Comparison of ENCODE assay signal across 8 cellular contexts in the genomic region with DNA sequence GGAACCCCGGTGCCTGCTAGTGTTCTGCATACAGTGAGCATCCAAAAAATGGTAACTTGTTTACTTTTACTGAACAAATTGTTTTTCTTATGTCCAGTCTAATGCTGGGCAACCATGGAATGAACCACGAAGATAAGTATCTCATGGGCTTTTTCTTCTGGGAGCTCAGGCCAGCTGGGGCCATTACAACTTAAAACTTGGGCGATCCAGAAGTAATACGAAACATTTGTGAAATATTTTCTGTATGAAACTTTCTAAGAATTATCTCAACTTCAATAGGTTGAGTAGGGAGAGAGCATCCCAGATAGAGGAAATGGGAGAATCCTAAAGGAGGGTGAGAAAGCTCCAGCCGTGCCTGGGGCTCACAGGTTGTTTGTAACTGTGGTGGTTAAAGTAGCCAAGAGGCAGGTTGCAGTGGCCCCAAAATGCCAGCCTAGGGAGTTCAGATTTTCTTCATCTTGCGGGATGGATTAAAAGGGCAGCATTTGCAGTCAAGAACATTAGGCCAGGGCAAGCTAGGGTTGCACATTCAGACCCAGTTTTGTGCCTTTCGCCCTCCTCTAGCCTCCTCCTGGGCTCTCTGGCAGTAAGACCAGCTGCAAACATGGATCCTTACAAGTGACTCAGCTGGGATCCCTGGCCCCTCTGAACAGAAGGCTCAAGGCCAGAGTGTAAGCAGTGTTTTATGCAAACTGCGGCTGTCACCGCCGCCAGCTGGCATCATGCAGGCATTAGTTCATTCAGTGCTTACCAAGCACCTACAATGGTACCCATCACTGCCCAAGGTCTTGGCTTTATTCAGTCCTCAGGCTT. TPM values are rescaled to one million over a fixed set of nuclear protein-coding genes. Genes with fewer than 3 reads are reported as not detected.
DNase-seq lines count a peak whose midpoint lies in the region; ATAC-seq and TF ChIP-seq lines count a peak whose summit lies in the region.

No MANE protein-coding gene starts in this region.

- ATAC-seq in WTC11: no peak
- no peak for ATAC-seq in GM18909 (IDR thresholded peaks at IDR 0.05; ENCODE audit: poor library complexity, unreplicated experiment)

- peak overlapping the region; percentile 92 for H3K27ac Mint-ChIP-seq in WTC11

- peaks cover 0 to 40% (median 33%) of the 10 kb centered on the region in 4 donors for H3K4me1 ChIP-seq in sigmoid colon

- H3K4me3 Mint-ChIP-seq in WTC11: peak overlapping the region; percentile 91

- in situ Hi-C loops in GM13977 (cut with MboI; ENCODE audit: low pct_unique_long_range_greater_than_20kb, low sequenced_read_pairs, unreplicated experiment): no loop called here
- in situ Hi-C loops in GM13976 (cut with MboI; ENCODE audit: low sequenced_read_pairs, unreplicated experiment): no loop called here

- no peak for TF ChIP-seq CTCF in GM13977 (IDR thresholded peaks at IDR 0.05; ENCODE audit: extremely low read depth, insufficient read depth, missing control alignments)
- TF ChIP-seq CTCF in WTC11 (IDR thresholded peaks at IDR 0.05): no peak
- no peak for TF ChIP-seq CTCF in sigmoid colon (IDR thresholded peaks at IDR 0.05)
- TF ChIP-seq CTCF in GM13976 (IDR thresholded peaks at IDR 0.05; ENCODE audit: borderline replicate concordance, control extremely low read depth, extremely low read depth, insufficient read depth, missing control alignments): no peak

- intact Hi-C loops in head of caudate nucleus (cut with DNase I) (no loop called here), sigmoid colon (cut with DNase I) (loop anchor here (1.0 to 10.0 kb wide), 3 partner anchors 41 to 273 kb away; a partner anchor contains a TSS)

- WGBS in sigmoid colon, 2 donors: 69% methylated on average over 10 of the region's 10 CpGs

- TF ChIP-seq POLR2A in sigmoid colon (IDR thresholded peaks at IDR 0.05): no peak

- POLR2A ChIA-PET in WTC11 (lab: Charles Lee): interaction anchor here (0.7 to 2.0 kb wide), 4 partner anchors 16 to 333 kb away, joined by 3 to 8 read pairs (median 6); a partner anchor contains a TSS

- no peaks in the 10 kb centered on the region for H3K9me3 ChIP-seq in sigmoid colon

- H3K36me3 Mint-ChIP-seq in WTC11: peaks cover 29% of the 10 kb centered on the region

- DNase-seq in GM13977 (ENCODE audit: low spot score) (peak; percentile 5), WTC11 (ENCODE audit: low spot score) (no peak), head of caudate nucleus (peak in 39 of 42 donors; percentile 26 to 90 (median 62)), sigmoid colon (peak; percentile 64), NCI-H128 (lab: John Stamatoyannopoulos, UW; ENCODE audit: unreplicated experiment) (no peak), GM13976 (ENCODE audit: low spot score) (no peak)
- DNase-seq in activated CD4-positive, alpha-beta T cell treated with anti-CD3 and anti-CD28 coated beads for 48 hours: no peak

- H3K4me3 ChIP-seq in sigmoid colon: peak overlapping the region; percentile 81 to 97 (median 93)

- peaks cover 7 to 50% (median 18%) of the 10 kb centered on the region in 4 donors for H3K36me3 ChIP-seq in sigmoid colon

- H3K27ac ChIP-seq in sigmoid colon: peak overlapping the region; percentile 95 to 97 (median 96)

- H3K27me3 Mint-ChIP-seq in WTC11 (ENCODE audit: low read depth): no peaks in the 10 kb centered on the region

- no peaks in the 10 kb centered on the region for H3K9me3 Mint-ChIP-seq in WTC11

- H3K4me1 Mint-ChIP-seq in WTC11: peaks cover 13% of the 10 kb centered on the region

- no peaks in the 10 kb centered on the region for H3K27me3 ChIP-seq in sigmoid colon

- no peak for TF ChIP-seq EP300 in sigmoid colon (IDR thresholded peaks at IDR 0.05)

- CTCF ChIA-PET in WTC11 (lab: Charles Lee): interaction anchor here (0.9 to 2.2 kb wide), 16 partner anchors 9 to 378 kb away, joined by 3 to 16 read pairs (median 5); a partner anchor contains a TSS

TF ChIP-seq in WTC11, 78 proteins besides CTCF, POLR2A, EP300 and RAD21:
- TF ChIP-seq ZNF138 (CRISPR knock-in tag; conservative IDR thresholded peaks at IDR 0.05) (no peak), ZNF423 (CRISPR knock-in tag; IDR thresholded peaks at IDR 0.05) (no peak), FOXP1 (CRISPR knock-in tag; IDR thresholded peaks at IDR 0.05; ENCODE audit: borderline replicate concordance) (no peak)
- TF ChIP-seq, protein P1, sequence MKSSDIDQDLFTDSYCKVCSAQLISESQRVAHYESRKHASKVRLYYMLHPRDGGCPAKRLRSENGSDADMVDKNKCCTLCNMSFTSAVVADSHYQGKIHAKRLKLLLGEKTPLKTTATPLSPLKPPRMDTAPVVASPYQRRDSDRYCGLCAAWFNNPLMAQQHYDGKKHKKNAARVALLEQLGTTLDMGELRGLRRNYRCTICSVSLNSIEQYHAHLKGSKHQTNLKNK (CRISPR knock-in tag; IDR thresholded peaks at IDR 0.05): no peak
- TF ChIP-seq, protein P2, sequence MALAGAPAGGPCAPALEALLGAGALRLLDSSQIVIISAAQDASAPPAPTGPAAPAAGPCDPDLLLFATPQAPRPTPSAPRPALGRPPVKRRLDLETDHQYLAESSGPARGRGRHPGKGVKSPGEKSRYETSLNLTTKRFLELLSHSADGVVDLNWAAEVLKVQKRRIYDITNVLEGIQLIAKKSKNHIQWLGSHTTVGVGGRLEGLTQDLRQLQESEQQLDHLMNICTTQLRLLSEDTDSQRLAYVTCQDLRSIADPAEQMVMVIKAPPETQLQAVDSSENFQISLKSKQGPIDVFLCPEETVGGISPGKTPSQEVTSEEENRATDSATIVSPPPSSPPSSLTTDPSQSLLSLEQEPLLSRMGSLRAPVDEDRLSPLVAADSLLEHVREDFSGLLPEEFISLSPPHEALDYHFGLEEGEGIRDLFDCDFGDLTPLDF (CRISPR knock-in tag; IDR thresholded peaks at IDR 0.05): no peak
- TF ChIP-seq, protein P3, sequence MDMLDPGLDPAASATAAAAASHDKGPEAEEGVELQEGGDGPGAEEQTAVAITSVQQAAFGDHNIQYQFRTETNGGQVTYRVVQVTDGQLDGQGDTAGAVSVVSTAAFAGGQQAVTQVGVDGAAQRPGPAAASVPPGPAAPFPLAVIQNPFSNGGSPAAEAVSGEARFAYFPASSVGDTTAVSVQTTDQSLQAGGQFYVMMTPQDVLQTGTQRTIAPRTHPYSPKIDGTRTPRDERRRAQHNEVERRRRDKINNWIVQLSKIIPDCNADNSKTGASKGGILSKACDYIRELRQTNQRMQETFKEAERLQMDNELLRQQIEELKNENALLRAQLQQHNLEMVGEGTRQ (CRISPR knock-in tag; IDR thresholded peaks at IDR 0.05): no peak
- TF ChIP-seq, protein P4, sequence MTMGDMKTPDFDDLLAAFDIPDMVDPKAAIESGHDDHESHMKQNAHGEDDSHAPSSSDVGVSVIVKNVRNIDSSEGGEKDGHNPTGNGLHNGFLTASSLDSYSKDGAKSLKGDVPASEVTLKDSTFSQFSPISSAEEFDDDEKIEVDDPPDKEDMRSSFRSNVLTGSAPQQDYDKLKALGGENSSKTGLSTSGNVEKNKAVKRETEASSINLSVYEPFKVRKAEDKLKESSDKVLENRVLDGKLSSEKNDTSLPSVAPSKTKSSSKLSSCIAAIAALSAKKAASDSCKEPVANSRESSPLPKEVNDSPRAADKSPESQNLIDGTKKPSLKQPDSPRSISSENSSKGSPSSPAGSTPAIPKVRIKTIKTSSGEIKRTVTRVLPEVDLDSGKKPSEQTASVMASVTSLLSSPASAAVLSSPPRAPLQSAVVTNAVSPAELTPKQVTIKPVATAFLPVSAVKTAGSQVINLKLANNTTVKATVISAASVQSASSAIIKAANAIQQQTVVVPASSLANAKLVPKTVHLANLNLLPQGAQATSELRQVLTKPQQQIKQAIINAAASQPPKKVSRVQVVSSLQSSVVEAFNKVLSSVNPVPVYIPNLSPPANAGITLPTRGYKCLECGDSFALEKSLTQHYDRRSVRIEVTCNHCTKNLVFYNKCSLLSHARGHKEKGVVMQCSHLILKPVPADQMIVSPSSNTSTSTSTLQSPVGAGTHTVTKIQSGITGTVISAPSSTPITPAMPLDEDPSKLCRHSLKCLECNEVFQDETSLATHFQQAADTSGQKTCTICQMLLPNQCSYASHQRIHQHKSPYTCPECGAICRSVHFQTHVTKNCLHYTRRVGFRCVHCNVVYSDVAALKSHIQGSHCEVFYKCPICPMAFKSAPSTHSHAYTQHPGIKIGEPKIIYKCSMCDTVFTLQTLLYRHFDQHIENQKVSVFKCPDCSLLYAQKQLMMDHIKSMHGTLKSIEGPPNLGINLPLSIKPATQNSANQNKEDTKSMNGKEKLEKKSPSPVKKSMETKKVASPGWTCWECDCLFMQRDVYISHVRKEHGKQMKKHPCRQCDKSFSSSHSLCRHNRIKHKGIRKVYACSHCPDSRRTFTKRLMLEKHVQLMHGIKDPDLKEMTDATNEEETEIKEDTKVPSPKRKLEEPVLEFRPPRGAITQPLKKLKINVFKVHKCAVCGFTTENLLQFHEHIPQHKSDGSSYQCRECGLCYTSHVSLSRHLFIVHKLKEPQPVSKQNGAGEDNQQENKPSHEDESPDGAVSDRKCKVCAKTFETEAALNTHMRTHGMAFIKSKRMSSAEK (CRISPR knock-in tag; IDR thresholded peaks at IDR 0.05; ENCODE audit: borderline replicate concordance): no peak

RNA-seq across cellular contexts. Expression of a gene that starts 41.5 kb away (rescaled TPM):
- total RNA-seq in WTC11 (2021) (28.4 to 35.5 TPM (median 32.3 TPM) in 3 replicates), sigmoid colon (10 to 100 TPM; 40.3 to 52.1 (median 46.2) TPM)
- polyA plus RNA-seq in sigmoid colon: 10 to 100 TPM; 13.2 to 19.2 (median 13.8) TPM

RNA-seq across cellular contexts. Expression of a gene that starts 56.6 kb away (rescaled TPM):
- total RNA-seq in WTC11 (2021): 0.13 to 0.16 TPM (median 0.16 TPM) in 3 replicates
- under 1 TPM in 2 of 4 donors, not detected in 2; 0.41 to 0.55 TPM for total RNA-seq in sigmoid colon
- polyA plus RNA-seq in sigmoid colon: under 1 TPM in 1 of 3 donors, not detected in 2; 0.06 TPM

Comparison
In these comparisons a context has a peak if more than half of its experiments do, and no peak if none do; other contexts are left out.
1. DNase-seq: peak in GM13977 (single experiment), head of caudate nucleus (39 of 42) and sigmoid colon (single experiment); none in WTC11 (single experiment), NCI-H128 (single experiment), activated CD4-positive, alpha-beta T cell treated with anti-CD3 and anti-CD28 coated beads for 48 hours (single experiment) and GM13976 (single experiment).